Comparison of ENCODE assay signal across 13 cellular contexts in the genomic region with DNA sequence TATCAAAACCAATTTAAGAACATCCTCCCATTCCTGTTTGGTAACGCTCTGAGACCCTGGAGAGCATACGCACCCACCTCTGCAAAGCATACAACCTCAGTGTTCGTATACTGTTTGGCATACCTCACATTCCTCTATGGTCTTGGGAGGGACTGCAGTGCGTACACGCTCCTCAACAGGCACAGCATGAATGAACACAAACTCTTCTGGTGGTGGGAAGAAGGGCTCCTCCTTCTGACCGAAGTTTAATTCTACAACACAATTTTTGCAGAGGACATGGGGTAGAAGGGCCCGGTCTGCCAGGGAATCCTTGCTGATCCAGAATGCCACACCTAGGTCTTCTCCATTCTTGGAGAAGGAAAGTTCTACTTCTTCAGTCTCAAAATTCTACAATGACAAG. TPM values are rescaled to one million over a fixed set of nuclear protein-coding genes. Genes with fewer than 3 reads are reported as not detected.
DNase-seq lines count a peak whose midpoint lies in the region; ATAC-seq, FAIRE-seq and TF ChIP-seq lines count a peak whose summit lies in the region.
"Had no signal": no experiment of that assay in that cellular context is flagged by ENCODE, and none has a peak within 500 bp of the region (broad histone marks: within the 10 kb centered on the region; RNA-seq: fewer than 3 reads in every experiment).

No MANE protein-coding gene starts in this region.

- no CpG with 5 or more reads among the region's 7 CpGs for WGBS in IMR-90 (ENCODE audit: extremely low coverage in 2 of 2, insufficient read length in 1 of 2), 2 experiments
- WGBS in K562 (ENCODE audit: insufficient coverage, low coverage, missing lambda C conversion rate), result 96% methylated on average over 7 of the region's 7 CpGs
- 70% methylated on average over 7 of the region's 7 CpGs for WGBS in mesenchymal stem cell
- 48 to 61% methylated on average over 7 of the region's 7 CpGs for WGBS in heart right ventricle, 2 donors

- H3K4me3 ChIP-seq in DND-41 (ENCODE audit: low read depth in 1 of 2, low read length in 2 of 2) (no peak overlapping the region), IMR-90 (ENCODE audit: insufficient read depth, low read depth, low read length) (no peak overlapping the region), K562 (no peak overlapping the region), mesenchymal stem cell (ENCODE audit: insufficient read depth in 1 of 2, low read depth in 1 of 2, low read length in 2 of 2) (no peak overlapping the region), heart right ventricle (no peak overlapping the region)
- H3K4me3 ChIP-seq: mucosa of descending colon had no signal

- H2AFZ ChIP-seq in DND-41 (ENCODE audit: low read depth, low read length) (no peak overlapping the region), IMR-90 (replicated peaks; ENCODE audit: low read length, poor library complexity) (no peak overlapping the region), K562 (ENCODE audit: low read depth, low read length) (no peak overlapping the region), mesenchymal stem cell (ENCODE audit: low read depth, low read length) (no peak overlapping the region)

- no peak overlapping the region for H3K18ac ChIP-seq in IMR-90 (ENCODE audit: low read depth, low read length)
- H3K18ac ChIP-seq in mesenchymal stem cell (ENCODE audit: low read depth in 1 of 2, low read length in 2 of 2), result no peak overlapping the region

- H3K4me1 ChIP-seq in DND-41 (ENCODE audit: insufficient read depth, low read length) (peaks cover 49% of the 10 kb centered on the region), IMR-90 (ENCODE audit: control insufficient read depth, insufficient read depth, low read length) (peaks cover 4% of the 10 kb centered on the region; the same call in 1 of the 2 replicates), K562 (replicated peaks in 1 of 2; ENCODE audit: control insufficient read depth in 2 of 2, insufficient read depth in 2 of 2, low read length in 2 of 2) (peaks cover 8 to 9% of the 10 kb centered on the region in 2 experiments; a peak in 4 of 5 replicates), mesenchymal stem cell (ENCODE audit: control insufficient read depth, insufficient read depth, low read depth, low read length) (peaks cover 4% of the 10 kb centered on the region), heart right ventricle (peaks cover 3 to 58% (median 30%) of the 10 kb centered on the region in 9 donors)

- TF ChIP-seq RAD21 in IMR-90 (IDR thresholded peaks at IDR 0.05; ENCODE audit: low read length), result no peak
- no peak for TF ChIP-seq RAD21 in K562 (CRISPR knock-in tag; conservative IDR thresholded peaks at IDR 0.05 in 1 of 2, IDR thresholded peaks at IDR 0.05 in 1 of 2)

- H2BK120ac ChIP-seq in IMR-90 (ENCODE audit: low read depth, low read length), result no peak overlapping the region
- no peak overlapping the region for H2BK120ac ChIP-seq in mesenchymal stem cell (ENCODE audit: low read depth, low read length)

- no peak overlapping the region for H2AK9ac ChIP-seq in IMR-90 (replicated peaks; ENCODE audit: low read depth, low read length, poor library complexity)

- peaks cover 8% of the 10 kb centered on the region; the same call in 1 of the 2 replicates for H3K9me1 ChIP-seq in IMR-90 (ENCODE audit: insufficient read depth, low read length)
- no peaks in the 10 kb centered on the region for H3K9me1 ChIP-seq in K562 (ENCODE audit: control insufficient read depth, insufficient read depth, low read length)

- peak; percentile 30 for TF ChIP-seq CTCF in DND-41 (IDR thresholded peaks at IDR 0.05; ENCODE audit: borderline replicate concordance, extremely low read depth, low read length, poor library complexity, severe bottlenecking)
- TF ChIP-seq CTCF in IMR-90 (conservative IDR thresholded peaks at IDR 0.05; ENCODE audit: low read depth, low read length), result no peak
- TF ChIP-seq CTCF in K562 (IDR thresholded peaks at IDR 0.05 in 2 of 3, conservative IDR thresholded peaks at IDR 0.05 in 1 of 3; ENCODE audit: insufficient read depth in 2 of 3, low read depth in 1 of 3, low read length in 3 of 3), result peak in 2 of 3 experiments; percentile 24 to 25; a peak in 1 of 6 replicates
- TF ChIP-seq CTCF in heart right ventricle (IDR thresholded peaks at IDR 0.05), result peak in 1 of 9 donors; percentile 10

- peaks cover 94% of the 10 kb centered on the region for H3K36me3 ChIP-seq in DND-41 (ENCODE audit: insufficient read depth, low read length)
- H3K36me3 ChIP-seq in IMR-90 (ENCODE audit: control insufficient read depth, insufficient read depth, low read length), result peaks cover 56% of the 10 kb centered on the region
- H3K36me3 ChIP-seq in K562 (ENCODE audit: control insufficient read depth, insufficient read depth, low read length), result peaks cover 90% of the 10 kb centered on the region
- H3K36me3 ChIP-seq in mesenchymal stem cell (ENCODE audit: control insufficient read depth in 1 of 2, insufficient read depth in 2 of 2, low read depth in 1 of 2, low read length in 2 of 2), result peaks cover 37 to 72% of the 10 kb centered on the region in 2 experiments
- peaks cover 9 to 80% (median 73%) of the 10 kb centered on the region in 9 donors for H3K36me3 ChIP-seq in heart right ventricle

- H4K91ac ChIP-seq in IMR-90 (ENCODE audit: insufficient read depth, low read depth, low read length) (no peak overlapping the region), mesenchymal stem cell (ENCODE audit: low read length) (no peak overlapping the region)

- H3K56ac ChIP-seq in IMR-90 (ENCODE audit: extremely low read depth, insufficient read depth, low read length), result no peak overlapping the region

- H3K27me3 ChIP-seq in DND-41 (ENCODE audit: insufficient read depth, low read length, poor library complexity) (no peaks in the 10 kb centered on the region), IMR-90 (ENCODE audit: control insufficient read depth, insufficient read depth, low read length) (no peaks in the 10 kb centered on the region), K562 (ENCODE audit: control insufficient read depth in 2 of 2, insufficient read depth in 2 of 2, low read length in 2 of 2) (no peaks in the 10 kb centered on the region), mesenchymal stem cell (ENCODE audit: control insufficient read depth in 1 of 2, insufficient read depth in 1 of 2, low read length in 2 of 2) (no peaks in the 10 kb centered on the region), heart right ventricle (no peaks in the 10 kb centered on the region)

- H2AK5ac ChIP-seq in IMR-90 (ENCODE audit: low read depth, low read length) (no peak overlapping the region), mesenchymal stem cell (ENCODE audit: low read length, severe bottlenecking) (no peak overlapping the region)

- in situ Hi-C loops in IMR-90 (cut with MboI; ENCODE audit: low sequenced_read_pairs), result no loop called here
- in situ Hi-C loops in K562 (cut with MboI), result no loop called here

- peaks cover 37% of the 10 kb centered on the region for H4K20me1 ChIP-seq in DND-41 (ENCODE audit: insufficient read depth, low read length)
- peaks cover 42% of the 10 kb centered on the region for H4K20me1 ChIP-seq in IMR-90 (ENCODE audit: insufficient read depth, low read length)
- peaks cover 6% of the 10 kb centered on the region; the same call in 1 of the 2 replicates for H4K20me1 ChIP-seq in K562 (replicated peaks; ENCODE audit: control insufficient read depth, insufficient read depth, low read length)

- no peaks in the 10 kb centered on the region for H3K9me3 ChIP-seq in DND-41 (ENCODE audit: insufficient read depth, low read length, severe bottlenecking)
- H3K9me3 ChIP-seq in IMR-90 (ENCODE audit: control insufficient read depth, insufficient read depth, low read length), result no peaks in the 10 kb centered on the region
- H3K9me3 ChIP-seq in K562 (replicated peaks; ENCODE audit: control insufficient read depth, insufficient read depth, low read depth, low read length), result no peaks in the 10 kb centered on the region
- H3K9me3 ChIP-seq in mesenchymal stem cell (ENCODE audit: control insufficient read depth, low read length), result no peaks in the 10 kb centered on the region
- no peaks in the 10 kb centered on the region for H3K9me3 ChIP-seq in heart right ventricle
- H3K9me3 ChIP-seq: mucosa of descending colon had no signal

- POLR2A ChIA-PET in IMR-90 (lab: Charles Lee; ENCODE audit: unreplicated experiment) (no interaction called here), K562 (lab: Yijun Ruan, JAX) (interaction anchor here (1.1 kb wide), 1 partner anchor 120 kb away, joined by 3 read pairs; no protein-coding TSS in a partner anchor)

- no peak for FAIRE-seq in K562 (lab: Jason Lieb, UNC)
- FAIRE-seq: GM19239 had no signal

- ATAC-seq in DND-41 (ENCODE audit: insufficient read depth, low read depth) (no peak), IMR-90 (ENCODE audit: low read depth) (peak; percentile 42), K562 (no peak; the same call in 2 of the 3 replicates), heart right ventricle (no peak)
- ATAC-seq: mucosa of descending colon had no signal

- CTCF ChIA-PET in IMR-90 (lab: Yijun Ruan, JAX) (no interaction called here), K562 (lab: Yijun Ruan, JAX; ENCODE audit: low intra/inter-chr PET ratio) (no interaction called here)

- H3K9ac ChIP-seq in DND-41 (ENCODE audit: low read depth, low read length), result no peak overlapping the region
- H3K9ac ChIP-seq in IMR-90 (ENCODE audit: low read depth, low read length), result no peak overlapping the region
- no peak overlapping the region for H3K9ac ChIP-seq in K562 (ENCODE audit: insufficient read depth in 1 of 2, low read depth in 2 of 2, low read length in 2 of 2)
- H3K9ac ChIP-seq in mesenchymal stem cell (ENCODE audit: low read length), result peak overlapping the region; percentile 35
- H3K9ac ChIP-seq: KMS-11 had no signal

- intact Hi-C loops in IMR-90 (cut with micrococcal nuclease) (no loop called here), K562 (cut with micrococcal nuclease) (loop anchor here (10.0 kb wide), 1 partner anchor 123 kb away; no protein-coding TSS in a partner anchor), heart right ventricle (cut with DNase I) (no loop called here)

- TF ChIP-seq POLR2A in IMR-90 (IDR thresholded peaks at IDR 0.05; ENCODE audit: low read depth, low read length) (no peak), K562 (conservative IDR thresholded peaks at IDR 0.05) (no peak)

- H3K14ac ChIP-seq in IMR-90 (replicated peaks; ENCODE audit: low read depth, low read length), result no peak overlapping the region
- H3K14ac ChIP-seq in mesenchymal stem cell (ENCODE audit: low read length in 2 of 2), result no peak overlapping the region

- TF ChIP-seq EP300 in K562 (IDR thresholded peaks at IDR 0.05; ENCODE audit: low read length), result no peak

- dilution Hi-C loops in IMR-90 (cut with HindIII; ENCODE audit: low sequenced_read_pairs, unreplicated experiment), result no loop called here

- H3K79me2 ChIP-seq in DND-41 (ENCODE audit: insufficient read depth, low read length) (peaks cover 97% of the 10 kb centered on the region), K562 (ENCODE audit: control insufficient read depth, insufficient read depth, low read length) (peaks cover 74% of the 10 kb centered on the region)

- H3K23ac ChIP-seq in IMR-90 (ENCODE audit: low read depth, low read length), result peak overlapping the region; percentile 8; the same call in 1 of the 2 replicates
- no peak overlapping the region for H3K23ac ChIP-seq in mesenchymal stem cell (ENCODE audit: low read length in 2 of 2)

- 0 out of 4 replicates have a peak overlapping the region, but pooled peaks of 1 of the 2 experiments have one; percentile 13 for H4K8ac ChIP-seq in IMR-90 (ENCODE audit: low read depth in 2 of 2, low read length in 2 of 2)
- peak overlapping the region; percentile 61 for H4K8ac ChIP-seq in mesenchymal stem cell (ENCODE audit: low read length)

- no peak overlapping the region for H2BK20ac ChIP-seq in IMR-90 (ENCODE audit: low read depth, low read length)

- H4K5ac ChIP-seq in IMR-90 (ENCODE audit: low read depth, low read length), result no peak overlapping the region

- H3K27ac ChIP-seq in DND-41 (ENCODE audit: low read length), result no peak overlapping the region
- H3K27ac ChIP-seq in IMR-90 (ENCODE audit: insufficient read depth, low read length), result no peak overlapping the region
- no peak overlapping the region for H3K27ac ChIP-seq in K562 (ENCODE audit: extremely low read depth, low read depth, low read length)
- H3K27ac ChIP-seq in mesenchymal stem cell (ENCODE audit: low read length, poor library complexity, severe bottlenecking), result peak overlapping the region; percentile 30
- H3K27ac ChIP-seq in heart right ventricle, result no peak overlapping the region
- H3K27ac ChIP-seq: KMS-11 had no signal

- peaks cover 29 to 50% of the 10 kb centered on the region in 2 experiments for H3K79me1 ChIP-seq in IMR-90 (ENCODE audit: low read depth in 1 of 2, low read length in 2 of 2)
- peaks cover 7% of the 10 kb centered on the region for H3K79me1 ChIP-seq in mesenchymal stem cell (replicated peaks; ENCODE audit: low read length, poor library complexity, severe bottlenecking)

- BruUV-seq in IMR-90 (replicated peaks; lab: Mats Ljungman, UMichigan) (TSS peak; percentile 90), K562 (replicated peaks; lab: Mats Ljungman, UMichigan) (TSS peak; percentile 38)

- H3K4ac ChIP-seq in IMR-90 (ENCODE audit: low read depth, low read length) (no peak overlapping the region), mesenchymal stem cell (ENCODE audit: low read depth in 1 of 2, low read length in 2 of 2) (no peak overlapping the region)

- H3K4me2 ChIP-seq in DND-41 (ENCODE audit: insufficient read depth, low read length) (peak overlapping the region; percentile 13; the same call in 1 of the 2 replicates), IMR-90 (ENCODE audit: low read depth, low read length) (no peak overlapping the region), K562 (ENCODE audit: insufficient read depth, low read length) (no peak overlapping the region), mesenchymal stem cell (ENCODE audit: low read length, poor library complexity, severe bottlenecking) (no peak overlapping the region)
- H3K4me2 ChIP-seq: KMS-11 had no signal

- no peak overlapping the region for H2BK15ac ChIP-seq in IMR-90 (ENCODE audit: low read depth, low read length)
- no peak overlapping the region for H2BK15ac ChIP-seq in mesenchymal stem cell (ENCODE audit: low read depth, poor library complexity, severe bottlenecking)

- no peak overlapping the region for H2BK12ac ChIP-seq in mesenchymal stem cell (ENCODE audit: low read length in 2 of 2)

- DNase-seq in DND-41, result no peak
- peak; percentile 40 for DNase-seq in IMR-90
- DNase-seq in K562 (ENCODE audit: extremely low read depth in 1 of 4, low spot score in 3 of 4), result peak in 1 of 4 experiments; percentile 24
- DNase-seq in mesenchymal stem cell, result peak; percentile 67
- DNase-seq in HPDE6-E6E7 (ENCODE audit: extremely low spot score), result no peak
- no peak for DNase-seq in heart right ventricle
- DNase-seq in CD1c-positive myeloid dendritic cell (ENCODE audit: extremely low spot score), result no peak
- DNase-seq: activated naive CD4-positive, alpha-beta T cell treated with anti-CD3 and anti-CD28 coated beads, Interleukin-2, amount 50 U/mL, for 16 hours; mucosa of descending colon; stimulated activated CD4-positive, alpha-beta T cell treated with anti-CD3 and anti-CD28 coated beads, Interleukin-12 subunit alpha, Interleukin-12 subunit beta, amount 100 ng/mL, for 4 hours had no signal

- H2BK5ac ChIP-seq in IMR-90 (ENCODE audit: low read depth, low read length, poor library complexity, severe bottlenecking), result no peak overlapping the region
- H2BK5ac ChIP-seq in mesenchymal stem cell (ENCODE audit: low read depth, low read length, poor library complexity, severe bottlenecking), result no peak overlapping the region

RNA-seq across cellular contexts. Expression of a gene that starts 5.3 kb away (rescaled TPM):
- 3.9 and 5.0 TPM in 2 replicates for total RNA-seq in IMR-90 (2012; rRNA removed)
- 25.5 and 30.2 TPM in 2 replicates for polyA plus RNA-seq in IMR-90 (2012; rRNA removed)
- polyA plus RNA-seq in IMR-90 (2012; cell fraction: cytosol; rRNA removed), result 6.1 and 10.8 TPM in 2 replicates
- polyA plus RNA-seq in IMR-90 (2012; cell fraction: nucleus; rRNA removed; ENCODE audit: low replicate concordance), result 5.3 and 17.3 TPM in 2 replicates
- 97.1 and 127 TPM in 2 replicates for total RNA-seq in K562 (2011; cell fraction: chromatin; rRNA removed; ENCODE audit: low replicate concordance)
- total RNA-seq in K562 (2011; cell fraction: nucleolus; rRNA removed), result 33.5 and 44.5 TPM in 2 replicates
- 63.0 and 70.1 TPM in 2 replicates for total RNA-seq in K562 (2011; cell fraction: nucleoplasm; rRNA removed)
- 7.8 and 9.0 TPM in 2 replicates for total RNA-seq in K562 (2014; rRNA removed)
- 15.2 and 18.9 TPM in 2 replicates for total RNA-seq in K562 (2014; rRNA removed; fragmentation: Illumina TruSeq; extraction: Trizol)
- total RNA-seq in K562 (2015; rRNA removed; fragmentation: Illumina TruSeq; extraction: Trizol), result 17.5 and 18.2 TPM in 2 replicates
- 22.4 and 31.9 TPM in 2 replicates for total RNA-seq in K562 (2021)
- polyA plus RNA-seq in K562 (2011; rRNA removed), result 14.4 and 15.4 TPM in 2 replicates
- polyA plus RNA-seq in K562 (2011; cell fraction: cytosol; rRNA removed), result 6.7 and 10.7 TPM in 2 replicates
- polyA plus RNA-seq in K562 (2011; cell fraction: nucleus; rRNA removed), result 15.1 and 19.5 TPM in 2 replicates
- 32.2 and 50.2 TPM in 2 replicates for polyA plus RNA-seq in K562 (2012)
- polyA plus RNA-seq in K562 (2014; fragmentation: Illumina TruSeq; extraction: Trizol), result 44.3 and 45.4 TPM in 2 replicates
- polyA plus RNA-seq in K562 (2014; fragmentation: Nextera tagmentation; extraction: Ambion mirVana), result 1 to 10 TPM in 1 of 2 experiments, under 1 TPM in 1; 0.89 to 1.4 TPM
- 23.8 and 32.3 TPM in 2 replicates for polyA plus RNA-seq in K562 (2014; rRNA removed)
- 17.4 and 25.6 TPM in 2 replicates for polyA minus RNA-seq in K562 (2011; rRNA and poly(A)+ RNA removed)
- polyA minus RNA-seq in K562 (2011; cell fraction: cytosol; rRNA and poly(A)+ RNA removed), result 10.1 and 10.6 TPM in 2 replicates
- polyA minus RNA-seq in K562 (2011; cell fraction: nucleus; rRNA and poly(A)+ RNA removed), result 11.8 and 22.9 TPM in 2 replicates
- polyA plus RNA-seq in mesenchymal stem cell (2013, experiment 1 of 2), result 29.8 TPM
- polyA plus RNA-seq in mesenchymal stem cell (2013, experiment 2 of 2), result 28.0 TPM
- 10 to 100 TPM; 26.9 to 40.9 (median 33.4) TPM for total RNA-seq in heart right ventricle
- 10 to 100 TPM; 21.4 to 35.3 TPM for polyA plus RNA-seq in heart right ventricle

RNA-seq across cellular contexts. Expression of a gene that starts 6.3 kb away (rescaled TPM):
- total RNA-seq in IMR-90 (2012; rRNA removed), result 37.1 and 45.5 TPM in 2 replicates
- polyA plus RNA-seq in IMR-90 (2012; rRNA removed), result 29.1 and 32.9 TPM in 2 replicates
- polyA plus RNA-seq in IMR-90 (2012; cell fraction: cytosol; rRNA removed), result 24.4 and 25.0 TPM in 2 replicates
- 13.9 and 30.1 TPM in 2 replicates for polyA plus RNA-seq in IMR-90 (2012; cell fraction: nucleus; rRNA removed; ENCODE audit: low replicate concordance)
- total RNA-seq in K562 (2011; cell fraction: chromatin; rRNA removed; ENCODE audit: low replicate concordance), result 26.7 and 28.7 TPM in 2 replicates
- 19.0 and 21.8 TPM in 2 replicates for total RNA-seq in K562 (2011; cell fraction: nucleolus; rRNA removed)
- total RNA-seq in K562 (2011; cell fraction: nucleoplasm; rRNA removed), result 33.8 and 55.3 TPM in 2 replicates
- 33.7 and 39.6 TPM in 2 replicates for total RNA-seq in K562 (2014; rRNA removed)
- 27.7 and 36.3 TPM in 2 replicates for total RNA-seq in K562 (2014; rRNA removed; fragmentation: Illumina TruSeq; extraction: Trizol)
- total RNA-seq in K562 (2015; rRNA removed; fragmentation: Illumina TruSeq; extraction: Trizol), result 38.3 TPM in 2 replicates
- total RNA-seq in K562 (2021), result 34.0 and 35.1 TPM in 2 replicates
- 37.1 and 42.8 TPM in 2 replicates for polyA plus RNA-seq in K562 (2011; rRNA removed)
- 23.7 and 39.7 TPM in 2 replicates for polyA plus RNA-seq in K562 (2011; cell fraction: cytosol; rRNA removed)
- polyA plus RNA-seq in K562 (2011; cell fraction: nucleus; rRNA removed), result 30.6 and 32.5 TPM in 2 replicates
- polyA plus RNA-seq in K562 (2012), result 38.9 and 42.1 TPM in 2 replicates
- polyA plus RNA-seq in K562 (2014; fragmentation: Illumina TruSeq; extraction: Trizol), result 48.8 and 51.2 TPM in 2 replicates
- 10 to 100 TPM; 56.5 to 59.0 TPM for polyA plus RNA-seq in K562 (2014; fragmentation: Nextera tagmentation; extraction: Ambion mirVana)
- 32.8 and 44.6 TPM in 2 replicates for polyA plus RNA-seq in K562 (2014; rRNA removed)
- polyA minus RNA-seq in K562 (2011; rRNA and poly(A)+ RNA removed), result 18.1 and 21.0 TPM in 2 replicates
- 14.7 and 15.4 TPM in 2 replicates for polyA minus RNA-seq in K562 (2011; cell fraction: cytosol; rRNA and poly(A)+ RNA removed)
- polyA minus RNA-seq in K562 (2011; cell fraction: nucleus; rRNA and poly(A)+ RNA removed), result 7.7 and 10.4 TPM in 2 replicates
- 65.8 TPM for polyA plus RNA-seq in mesenchymal stem cell (2013, experiment 1 of 2)
- 64.2 TPM for polyA plus RNA-seq in mesenchymal stem cell (2013, experiment 2 of 2)
- total RNA-seq in heart right ventricle, result 10 to 100 TPM in 9 of 10 donors, 1 to 10 TPM in 1; 9.4 to 16.2 (median 12.9) TPM
- 10 to 100 TPM; 20.3 to 20.8 TPM for polyA plus RNA-seq in heart right ventricle

RNA-seq across cellular contexts. Expression of a gene that starts 14.5 kb away (rescaled TPM):
- total RNA-seq in IMR-90 (2012; rRNA removed) (not detected in 2 replicates), K562 (2014; rRNA removed) (not detected in 2 replicates), K562 (2014; rRNA removed; fragmentation: Illumina TruSeq; extraction: Trizol) (not detected in 2 replicates), K562 (2015; rRNA removed; fragmentation: Illumina TruSeq; extraction: Trizol) (not detected in 2 replicates), K562 (2021) (not detected in 2 replicates), heart right ventricle (under 1 TPM in 4 of 10 donors, not detected in 6; 0.26 to 0.34 (median 0.31) TPM)
- polyA plus RNA-seq in IMR-90 (2012; rRNA removed) (not detected in 2 replicates), K562 (2011; rRNA removed) (not detected in 2 replicates), K562 (2014; fragmentation: Illumina TruSeq; extraction: Trizol) (not detected in 2 replicates), K562 (2014; fragmentation: Nextera tagmentation; extraction: Ambion mirVana) (under 1 TPM in 1 of 2 experiments, not detected in 1; 0.07 TPM), K562 (2014; rRNA removed) (not detected in 2 replicates), heart right ventricle (under 1 TPM in 1 of 2 donors, not detected in 1; 0.16 TPM)
- 0.04 TPM in 1 of 2 replicates, not detected in the other for polyA plus RNA-seq in IMR-90 (2012; cell fraction: cytosol; rRNA removed)
- 0.08 and 0.09 TPM in 2 replicates for polyA plus RNA-seq in IMR-90 (2012; cell fraction: nucleus; rRNA removed; ENCODE audit: low replicate concordance)
- not detected in 2 replicates for total RNA-seq in K562 (2011; cell fraction: chromatin; rRNA removed; ENCODE audit: low replicate concordance)
- not detected in 2 replicates for total RNA-seq in K562 (2011; cell fraction: nucleolus; rRNA removed)
- total RNA-seq in K562 (2011; cell fraction: nucleoplasm; rRNA removed), result 0.51 TPM in 1 of 2 replicates, not detected in the other
- not detected in 2 replicates for polyA plus RNA-seq in K562 (2011; cell fraction: cytosol; rRNA removed)
- not detected in 2 replicates for polyA plus RNA-seq in K562 (2011; cell fraction: nucleus; rRNA removed)
- 0.31 and 0.47 TPM in 2 replicates for polyA plus RNA-seq in K562 (2012)
- not detected in 2 replicates for polyA minus RNA-seq in K562 (2011; rRNA and poly(A)+ RNA removed)
- polyA minus RNA-seq in K562 (2011; cell fraction: cytosol; rRNA and poly(A)+ RNA removed), result not detected in 2 replicates
- polyA minus RNA-seq in K562 (2011; cell fraction: nucleus; rRNA and poly(A)+ RNA removed), result not detected in 2 replicates
- 0.10 TPM for polyA plus RNA-seq in mesenchymal stem cell (2013, experiment 1 of 2)
- polyA plus RNA-seq in mesenchymal stem cell (2013, experiment 2 of 2), result 0.07 TPM
- total RNA-seq: fibroblast of lung had no signal
- polyA plus RNA-seq: fibroblast of lung had no signal

RNA-seq across cellular contexts. Expression of a gene that starts 14.8 kb away (rescaled TPM):
- total RNA-seq in IMR-90 (2012; rRNA removed) (19.4 and 26.2 TPM in 2 replicates), K562 (2014; rRNA removed) (35.6 and 43.5 TPM in 2 replicates), K562 (2014; rRNA removed; fragmentation: Illumina TruSeq; extraction: Trizol) (19.8 and 25.8 TPM in 2 replicates), K562 (2015; rRNA removed; fragmentation: Illumina TruSeq; extraction: Trizol) (33.1 and 35.2 TPM in 2 replicates), K562 (2021) (37.0 and 44.5 TPM in 2 replicates), heart right ventricle (10 to 100 TPM in 9 of 10 donors, 1 to 10 TPM in 1; 8.5 to 26.8 (median 15.7) TPM)
- polyA plus RNA-seq in IMR-90 (2012; rRNA removed) (46.0 and 47.1 TPM in 2 replicates), K562 (2011; rRNA removed) (47.7 and 53.1 TPM in 2 replicates), K562 (2014; fragmentation: Illumina TruSeq; extraction: Trizol) (30.6 and 36.6 TPM in 2 replicates), K562 (2014; fragmentation: Nextera tagmentation; extraction: Ambion mirVana) (10 to 100 TPM; 18.9 to 30.1 TPM), K562 (2014; rRNA removed) (46.2 and 51.7 TPM in 2 replicates), heart right ventricle (10 to 100 TPM; 31.4 to 83.0 TPM)
- 37.9 and 52.3 TPM in 2 replicates for polyA plus RNA-seq in IMR-90 (2012; cell fraction: cytosol; rRNA removed)
- polyA plus RNA-seq in IMR-90 (2012; cell fraction: nucleus; rRNA removed; ENCODE audit: low replicate concordance), result 39.4 and 80.6 TPM in 2 replicates
- total RNA-seq in K562 (2011; cell fraction: chromatin; rRNA removed; ENCODE audit: low replicate concordance), result 102 and 143 TPM in 2 replicates
- 134 and 149 TPM in 2 replicates for total RNA-seq in K562 (2011; cell fraction: nucleolus; rRNA removed)
- 116 and 122 TPM in 2 replicates for total RNA-seq in K562 (2011; cell fraction: nucleoplasm; rRNA removed)
- 94.8 and 124 TPM in 2 replicates for polyA plus RNA-seq in K562 (2011; cell fraction: cytosol; rRNA removed)
- polyA plus RNA-seq in K562 (2011; cell fraction: nucleus; rRNA removed), result 124 and 160 TPM in 2 replicates
- polyA plus RNA-seq in K562 (2012), result 35.6 and 40.3 TPM in 2 replicates
- polyA minus RNA-seq in K562 (2011; rRNA and poly(A)+ RNA removed), result 38.4 and 44.7 TPM in 2 replicates
- polyA minus RNA-seq in K562 (2011; cell fraction: cytosol; rRNA and poly(A)+ RNA removed), result 19.9 and 21.2 TPM in 2 replicates
- polyA minus RNA-seq in K562 (2011; cell fraction: nucleus; rRNA and poly(A)+ RNA removed), result 38.1 and 40.0 TPM in 2 replicates
- 41.4 TPM for polyA plus RNA-seq in mesenchymal stem cell (2013, experiment 1 of 2)
- 41.0 TPM for polyA plus RNA-seq in mesenchymal stem cell (2013, experiment 2 of 2)

RNA-seq across cellular contexts. Expression of a gene that starts 32.0 kb away (rescaled TPM):
- total RNA-seq in IMR-90 (2012; rRNA removed), result 7.8 and 8.1 TPM in 2 replicates
- polyA plus RNA-seq in IMR-90 (2012; rRNA removed), result 2.3 and 3.4 TPM in 2 replicates
- 3.3 and 3.4 TPM in 2 replicates for polyA plus RNA-seq in IMR-90 (2012; cell fraction: cytosol; rRNA removed)
- 2.0 and 2.5 TPM in 2 replicates for polyA plus RNA-seq in IMR-90 (2012; cell fraction: nucleus; rRNA removed; ENCODE audit: low replicate concordance)
- total RNA-seq in K562 (2011; cell fraction: chromatin; rRNA removed; ENCODE audit: low replicate concordance), result 10.0 and 21.0 TPM in 2 replicates
- total RNA-seq in K562 (2011; cell fraction: nucleolus; rRNA removed), result 18.3 and 20.7 TPM in 2 replicates
- total RNA-seq in K562 (2011; cell fraction: nucleoplasm; rRNA removed), result 15.9 and 17.5 TPM in 2 replicates
- 4.1 and 8.0 TPM in 2 replicates for total RNA-seq in K562 (2014; rRNA removed)
- 6.5 and 7.2 TPM in 2 replicates for total RNA-seq in K562 (2014; rRNA removed; fragmentation: Illumina TruSeq; extraction: Trizol)
- 7.1 and 7.3 TPM in 2 replicates for total RNA-seq in K562 (2015; rRNA removed; fragmentation: Illumina TruSeq; extraction: Trizol)
- total RNA-seq in K562 (2021), result 8.9 and 10.0 TPM in 2 replicates
- 8.0 and 8.5 TPM in 2 replicates for polyA plus RNA-seq in K562 (2011; rRNA removed)
- 13.1 and 13.6 TPM in 2 replicates for polyA plus RNA-seq in K562 (2011; cell fraction: cytosol; rRNA removed)
- 8.5 and 10.0 TPM in 2 replicates for polyA plus RNA-seq in K562 (2011; cell fraction: nucleus; rRNA removed)
- 2.7 TPM in 2 replicates for polyA plus RNA-seq in K562 (2012)
- 2.5 and 2.7 TPM in 2 replicates for polyA plus RNA-seq in K562 (2014; fragmentation: Illumina TruSeq; extraction: Trizol)
- 1 to 10 TPM; 1.9 to 3.0 TPM for polyA plus RNA-seq in K562 (2014; fragmentation: Nextera tagmentation; extraction: Ambion mirVana)
- polyA plus RNA-seq in K562 (2014; rRNA removed), result 4.6 and 4.9 TPM in 2 replicates
- polyA minus RNA-seq in K562 (2011; rRNA and poly(A)+ RNA removed), result 8.0 and 10.4 TPM in 2 replicates
- 6.5 and 8.5 TPM in 2 replicates for polyA minus RNA-seq in K562 (2011; cell fraction: cytosol; rRNA and poly(A)+ RNA removed)
- 5.5 and 8.3 TPM in 2 replicates for polyA minus RNA-seq in K562 (2011; cell fraction: nucleus; rRNA and poly(A)+ RNA removed)
- 5.1 TPM for polyA plus RNA-seq in mesenchymal stem cell (2013, experiment 1 of 2)
- polyA plus RNA-seq in mesenchymal stem cell (2013, experiment 2 of 2), result 5.0 TPM
- 10 to 100 TPM in 4 of 10 donors, 1 to 10 TPM in 6; 7.5 to 14.9 (median 9.6) TPM for total RNA-seq in heart right ventricle
- 1 to 10 TPM; 2.2 to 8.6 TPM for polyA plus RNA-seq in heart right ventricle

Comparison
In these comparisons a context has a peak if more than half of its experiments do, and no peak if none do; other contexts are left out.
1. DNase-seq: peak in IMR-90 (single experiment) and mesenchymal stem cell (single experiment); none in DND-41 (single experiment), HPDE6-E6E7 (single experiment), heart right ventricle (0 of 2) and CD1c-positive myeloid dendritic cell (single experiment).